1 cellular context compared by ENCODE assay signal in the genomic region with DNA sequence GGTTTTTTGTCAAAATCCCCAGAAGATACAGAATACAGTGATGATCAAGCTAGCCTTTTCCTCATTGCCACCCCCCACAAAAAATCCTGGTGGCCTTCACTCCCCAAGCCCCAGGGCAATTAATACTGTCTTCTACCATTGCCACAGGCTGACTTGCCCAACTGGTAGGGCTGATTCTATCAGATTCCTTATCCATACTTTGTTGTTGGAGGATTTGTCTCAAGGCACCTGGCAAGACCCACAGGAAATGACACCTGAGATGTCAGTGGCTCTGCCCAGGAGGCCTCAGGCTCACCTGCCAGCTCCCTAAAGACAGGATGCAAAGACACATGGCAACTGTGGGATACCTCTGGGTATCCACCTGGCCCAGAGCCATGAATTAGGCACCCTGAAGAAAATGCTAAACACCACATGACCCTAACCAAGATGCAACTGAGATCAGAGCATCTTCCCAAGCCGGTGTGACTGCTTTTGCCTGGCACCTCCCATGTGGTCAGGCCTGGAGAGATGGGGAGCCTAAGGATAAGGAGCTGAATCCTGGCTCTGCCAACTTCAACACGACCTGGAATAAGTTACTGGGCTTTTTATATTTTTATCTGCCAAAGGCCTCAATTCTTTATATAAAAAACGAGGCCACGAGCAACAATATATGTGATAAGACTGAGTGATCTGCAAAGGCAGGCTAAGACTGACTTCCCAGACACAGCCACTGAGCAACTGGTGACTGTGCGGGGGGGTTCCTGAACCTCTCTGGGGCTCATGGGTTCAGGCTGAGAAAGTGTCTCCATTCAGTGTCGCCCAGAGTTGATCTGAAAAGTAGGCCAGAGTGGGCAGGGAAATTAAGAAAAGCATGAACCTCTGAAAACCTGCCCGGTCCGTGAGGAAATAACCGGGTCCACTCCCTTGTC.
TF ChIP-seq lines count a peak whose summit lies in the region.

No MANE protein-coding gene starts in this region.

TF ChIP-seq in WTC11, 78 proteins besides CTCF, POLR2A, EP300 and RAD21 (continued from another document):
- TF ChIP-seq, protein P1, sequence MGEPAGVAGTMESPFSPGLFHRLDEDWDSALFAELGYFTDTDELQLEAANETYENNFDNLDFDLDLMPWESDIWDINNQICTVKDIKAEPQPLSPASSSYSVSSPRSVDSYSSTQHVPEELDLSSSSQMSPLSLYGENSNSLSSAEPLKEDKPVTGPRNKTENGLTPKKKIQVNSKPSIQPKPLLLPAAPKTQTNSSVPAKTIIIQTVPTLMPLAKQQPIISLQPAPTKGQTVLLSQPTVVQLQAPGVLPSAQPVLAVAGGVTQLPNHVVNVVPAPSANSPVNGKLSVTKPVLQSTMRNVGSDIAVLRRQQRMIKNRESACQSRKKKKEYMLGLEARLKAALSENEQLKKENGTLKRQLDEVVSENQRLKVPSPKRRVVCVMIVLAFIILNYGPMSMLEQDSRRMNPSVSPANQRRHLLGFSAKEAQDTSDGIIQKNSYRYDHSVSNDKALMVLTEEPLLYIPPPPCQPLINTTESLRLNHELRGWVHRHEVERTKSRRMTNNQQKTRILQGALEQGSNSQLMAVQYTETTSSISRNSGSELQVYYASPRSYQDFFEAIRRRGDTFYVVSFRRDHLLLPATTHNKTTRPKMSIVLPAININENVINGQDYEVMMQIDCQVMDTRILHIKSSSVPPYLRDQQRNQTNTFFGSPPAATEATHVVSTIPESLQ (CRISPR knock-in tag; IDR thresholded peaks at IDR 0.05) = no peak
- TF ChIP-seq EMX1 (CRISPR knock-in tag; IDR thresholded peaks at IDR 0.05) = no peak
